ENCODE assay signal across 1 cellular context in genomic region chr1:167526659-167527383, GRCh38.
TF ChIP-seq lines count a peak whose summit lies in the region.

No MANE protein-coding gene starts in this region.

TF ChIP-seq in K562, 482 proteins besides CTCF, POLR2A, EP300 and RAD21 (continued from another document):
- no peak for TF ChIP-seq IRF1 (CRISPR knock-in tag; IDR thresholded peaks at IDR 0.05; ENCODE audit: borderline replicate concordance)
- TF ChIP-seq ZNF77 (CRISPR knock-in tag; IDR thresholded peaks at IDR 0.05) = no peak
- TF ChIP-seq PML (IDR thresholded peaks at IDR 0.05; ENCODE audit: low read length) = no peak
- TF ChIP-seq MTA2 (IDR thresholded peaks at IDR 0.05; ENCODE audit: low read depth) = peak; percentile 80
- TF ChIP-seq GABPB1 (CRISPR knock-in tag; IDR thresholded peaks at IDR 0.05) = 0 out of 2 replicates have a peak, but pooled peaks have one; percentile 28
- no peak for TF ChIP-seq THRAP3 (IDR thresholded peaks at IDR 0.05; ENCODE audit: borderline replicate concordance)
- TF ChIP-seq, protein P1, sequence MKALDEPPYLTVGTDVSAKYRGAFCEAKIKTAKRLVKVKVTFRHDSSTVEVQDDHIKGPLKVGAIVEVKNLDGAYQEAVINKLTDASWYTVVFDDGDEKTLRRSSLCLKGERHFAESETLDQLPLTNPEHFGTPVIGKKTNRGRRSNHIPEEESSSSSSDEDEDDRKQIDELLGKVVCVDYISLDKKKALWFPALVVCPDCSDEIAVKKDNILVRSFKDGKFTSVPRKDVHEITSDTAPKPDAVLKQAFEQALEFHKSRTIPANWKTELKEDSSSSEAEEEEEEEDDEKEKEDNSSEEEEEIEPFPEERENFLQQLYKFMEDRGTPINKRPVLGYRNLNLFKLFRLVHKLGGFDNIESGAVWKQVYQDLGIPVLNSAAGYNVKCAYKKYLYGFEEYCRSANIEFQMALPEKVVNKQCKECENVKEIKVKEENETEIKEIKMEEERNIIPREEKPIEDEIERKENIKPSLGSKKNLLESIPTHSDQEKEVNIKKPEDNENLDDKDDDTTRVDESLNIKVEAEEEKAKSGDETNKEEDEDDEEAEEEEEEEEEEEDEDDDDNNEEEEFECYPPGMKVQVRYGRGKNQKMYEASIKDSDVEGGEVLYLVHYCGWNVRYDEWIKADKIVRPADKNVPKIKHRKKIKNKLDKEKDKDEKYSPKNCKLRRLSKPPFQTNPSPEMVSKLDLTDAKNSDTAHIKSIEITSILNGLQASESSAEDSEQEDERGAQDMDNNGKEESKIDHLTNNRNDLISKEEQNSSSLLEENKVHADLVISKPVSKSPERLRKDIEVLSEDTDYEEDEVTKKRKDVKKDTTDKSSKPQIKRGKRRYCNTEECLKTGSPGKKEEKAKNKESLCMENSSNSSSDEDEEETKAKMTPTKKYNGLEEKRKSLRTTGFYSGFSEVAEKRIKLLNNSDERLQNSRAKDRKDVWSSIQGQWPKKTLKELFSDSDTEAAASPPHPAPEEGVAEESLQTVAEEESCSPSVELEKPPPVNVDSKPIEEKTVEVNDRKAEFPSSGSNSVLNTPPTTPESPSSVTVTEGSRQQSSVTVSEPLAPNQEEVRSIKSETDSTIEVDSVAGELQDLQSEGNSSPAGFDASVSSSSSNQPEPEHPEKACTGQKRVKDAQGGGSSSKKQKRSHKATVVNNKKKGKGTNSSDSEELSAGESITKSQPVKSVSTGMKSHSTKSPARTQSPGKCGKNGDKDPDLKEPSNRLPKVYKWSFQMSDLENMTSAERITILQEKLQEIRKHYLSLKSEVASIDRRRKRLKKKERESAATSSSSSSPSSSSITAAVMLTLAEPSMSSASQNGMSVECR (CRISPR knock-in tag; IDR thresholded peaks at IDR 0.05) = no peak
- TF ChIP-seq, protein P2, sequence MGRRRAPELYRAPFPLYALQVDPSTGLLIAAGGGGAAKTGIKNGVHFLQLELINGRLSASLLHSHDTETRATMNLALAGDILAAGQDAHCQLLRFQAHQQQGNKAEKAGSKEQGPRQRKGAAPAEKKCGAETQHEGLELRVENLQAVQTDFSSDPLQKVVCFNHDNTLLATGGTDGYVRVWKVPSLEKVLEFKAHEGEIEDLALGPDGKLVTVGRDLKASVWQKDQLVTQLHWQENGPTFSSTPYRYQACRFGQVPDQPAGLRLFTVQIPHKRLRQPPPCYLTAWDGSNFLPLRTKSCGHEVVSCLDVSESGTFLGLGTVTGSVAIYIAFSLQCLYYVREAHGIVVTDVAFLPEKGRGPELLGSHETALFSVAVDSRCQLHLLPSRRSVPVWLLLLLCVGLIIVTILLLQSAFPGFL (CRISPR knock-in tag; IDR thresholded peaks at IDR 0.05) = no peak
- TF ChIP-seq ZNF778 (CRISPR knock-in tag; IDR thresholded peaks at IDR 0.05) = no peak
TF ChIP-seq in K562: peak in this region for 20.
